Comparison of ENCODE assay signal across 8 cellular contexts in the genomic region with DNA sequence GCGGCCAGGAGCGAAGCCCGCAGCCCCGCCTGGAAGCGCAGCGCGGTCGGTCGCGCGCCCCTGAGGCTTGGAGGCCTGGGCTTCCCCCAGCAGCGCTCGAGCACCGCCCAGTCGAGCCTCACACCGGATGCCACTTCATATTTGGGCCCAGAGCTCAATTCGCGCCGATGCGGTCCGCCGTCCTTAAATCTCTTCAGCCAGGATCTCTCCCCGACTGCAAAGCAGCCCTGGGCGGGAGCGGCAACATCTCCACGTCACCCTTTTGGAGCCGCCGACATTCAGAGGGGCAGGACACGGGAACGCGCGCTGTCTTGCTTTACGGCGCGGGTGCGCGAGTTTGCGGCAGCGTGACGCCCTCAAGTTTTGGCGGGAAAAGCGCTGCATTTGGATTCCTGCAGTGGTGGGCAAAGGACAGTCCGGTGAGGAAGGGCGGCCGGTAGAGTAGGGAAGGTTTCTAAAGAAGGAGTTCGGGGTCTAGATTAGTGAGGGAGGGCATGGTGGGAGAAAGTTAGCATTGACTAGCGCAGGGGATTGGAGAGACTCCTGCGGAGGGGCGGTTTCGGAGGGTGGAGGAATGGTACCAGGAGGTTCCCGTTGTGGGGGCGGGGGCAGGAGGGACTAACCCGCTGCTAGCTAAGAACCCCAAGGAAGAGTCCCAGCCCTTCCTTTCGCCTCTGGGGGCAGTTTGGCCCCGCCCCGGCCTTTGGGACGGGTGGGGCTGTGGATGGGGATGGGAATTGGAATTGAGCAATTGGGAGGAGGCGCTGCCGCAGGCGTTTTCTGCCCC. TPM values are rescaled to one million over a fixed set of nuclear protein-coding genes. Genes with fewer than 3 reads are reported as not detected.
DNase-seq lines count a peak whose midpoint lies in the region; ATAC-seq and TF ChIP-seq lines count a peak whose summit lies in the region.

No MANE protein-coding gene starts in this region.

- no peaks in the 10 kb centered on the region for H3K27me3 ChIP-seq in Caco-2 (replicated peaks; ENCODE audit: control insufficient read depth, insufficient read depth, low read length)

- H3K36me3 ChIP-seq in Caco-2 (ENCODE audit: control insufficient read depth, insufficient read depth, low read length), result peaks cover 5% of the 10 kb centered on the region; the same call in 1 of the 2 replicates

- TF ChIP-seq CTCF in Caco-2 (IDR thresholded peaks at IDR 0.05; ENCODE audit: insufficient read depth in 1 of 2, low read depth in 1 of 2, low read length in 1 of 2, severe bottlenecking in 1 of 2, unreplicated experiment in 1 of 2), result no peak
- TF ChIP-seq CTCF in endothelial cell (IDR thresholded peaks at IDR 0.05; ENCODE audit: unreplicated experiment), result no peak

- peaks cover 8% of the 10 kb centered on the region for H3K4me1 ChIP-seq in Caco-2

- no TSS peak for BruUV-seq in Caco-2 (replicated peaks; lab: Mats Ljungman, UMichigan)

- peak overlapping the region; percentile 68 for H3K4me3 ChIP-seq in Caco-2 (ENCODE audit: low read depth, low read length)

- POLR2A ChIA-PET in Caco-2 (lab: Charles Lee), result interaction anchor here (0.7 to 2.7 kb wide), 3 partner anchors 18 to 56 kb away, joined by 3 to 18 read pairs (median 5); partner anchors contain the start of genes EI24 and STT3A

- CTCF ChIA-PET in Caco-2 (lab: Charles Lee), result interaction anchor here (0.7 to 1.5 kb wide), 2 partner anchors 56 to 847 kb away, joined by 3 to 6 read pairs; partner anchors contain the start of gene EI24

- H3K9me3 ChIP-seq in Caco-2, result no peaks in the 10 kb centered on the region

- H3K4me1 Mint-ChIP-seq in Caco-2 (ENCODE audit: low read depth, unreplicated experiment) (peaks cover 17% of the 10 kb centered on the region), endothelial cell (ENCODE audit: unreplicated experiment) (peaks cover 25% of the 10 kb centered on the region)

- H3K27ac Mint-ChIP-seq in Caco-2 (ENCODE audit: unreplicated experiment) (peak overlapping the region; percentile 92), endothelial cell (ENCODE audit: unreplicated experiment) (peak overlapping the region; percentile 96)

- H3K36me3 Mint-ChIP-seq in Caco-2 (ENCODE audit: insufficient read depth, unreplicated experiment), result peaks cover 71% of the 10 kb centered on the region
- no peaks in the 10 kb centered on the region for H3K36me3 Mint-ChIP-seq in endothelial cell (ENCODE audit: low read depth, unreplicated experiment)

- intact Hi-C loops in Caco-2 (cut with micrococcal nuclease; ENCODE audit: unreplicated experiment), result loop anchor here (1.0 kb wide), 3 partner anchors 33 to 249 kb away; partner anchors contain the start of genes EI24 and STT3A

- H3K9me3 Mint-ChIP-seq in Caco-2 (ENCODE audit: unreplicated experiment) (no peaks in the 10 kb centered on the region), endothelial cell (ENCODE audit: unreplicated experiment) (no peaks in the 10 kb centered on the region)

- peak; percentile 96 to 98 for DNase-seq in Caco-2
- DNase-seq in HT1080 (ENCODE audit: low read depth), result peak; percentile 99
- peak; percentile 74 for DNase-seq in NOMO-1 treated with dmso at 0.1 percent for 144 hours (lab: John Stamatoyannopoulos, UW; ENCODE audit: unreplicated experiment)
- peak; percentile 84 for DNase-seq in activated CD8-positive, alpha-beta memory T cell treated with anti-CD3 and anti-CD28 coated beads, Interleukin-2, amount 50 U/mL, for 4 hours
- peak; percentile 91 for DNase-seq in endothelial cell (ENCODE audit: low spot score)
- DNase-seq in midbrain (lab: John Stamatoyannopoulos, UW), result peak; percentile 92
- peak; percentile 76 to 85 for DNase-seq in stimulated activated CD8-positive, alpha-beta memory T cell treated with anti-CD3 and anti-CD28 coated beads, Interleukin-15, amount 100 ng/mL, for 48 hours (ENCODE audit: low read depth in 2 of 2)

- ATAC-seq in GM21367 (IDR thresholded peaks at IDR 0.05; ENCODE audit: unreplicated experiment), result peak; percentile 84

- H3K4me3 Mint-ChIP-seq in Caco-2 (ENCODE audit: unreplicated experiment) (peak overlapping the region; percentile 82), endothelial cell (ENCODE audit: unreplicated experiment) (peak overlapping the region; percentile 94)

- H3K27me3 Mint-ChIP-seq in Caco-2 (ENCODE audit: insufficient read depth, unreplicated experiment) (no peaks in the 10 kb centered on the region), endothelial cell (ENCODE audit: unreplicated experiment) (no peaks in the 10 kb centered on the region)

RNA-seq across cellular contexts. Expression of gene CHEK1, which starts 0.8 kb away (rescaled TPM):
- 121 and 142 TPM in 2 replicates for total RNA-seq in Caco-2 (2022)
- 43.9 and 52.7 TPM in 2 replicates for total RNA-seq in HT1080 (2014; rRNA removed; shearing (Covaris generic))
- 35.8 and 40.6 TPM in 2 replicates for polyA plus RNA-seq in HT1080 (2015; cell fraction: cytosol; rRNA removed)
- 47.3 and 54.8 TPM in 2 replicates for polyA plus RNA-seq in HT1080 (2015; cell fraction: nucleus; rRNA removed)
- total RNA-seq in endothelial cell (ENCODE audit: unreplicated experiment), result 57.0 TPM

RNA-seq across cellular contexts. Expression of gene STT3A, which starts 33.1 kb away (rescaled TPM):
- 517 and 531 TPM in 2 replicates for total RNA-seq in Caco-2 (2022)
- total RNA-seq in HT1080 (2014; rRNA removed; shearing (Covaris generic)), result 145 and 199 TPM in 2 replicates
- 99.9 and 113 TPM in 2 replicates for polyA plus RNA-seq in HT1080 (2015; cell fraction: cytosol; rRNA removed)
- 345 and 398 TPM in 2 replicates for polyA plus RNA-seq in HT1080 (2015; cell fraction: nucleus; rRNA removed)
- total RNA-seq in endothelial cell (ENCODE audit: unreplicated experiment), result 202 TPM

RNA-seq across cellular contexts. Expression of gene ACRV1, which starts 54.9 kb away (rescaled TPM):
- total RNA-seq in Caco-2 (2022) (not detected in 2 replicates), endothelial cell (ENCODE audit: unreplicated experiment) (not detected)
- 0.10 TPM in 1 of 2 replicates, not detected in the other for total RNA-seq in HT1080 (2014; rRNA removed; shearing (Covaris generic))
- not detected in 2 replicates for polyA plus RNA-seq in HT1080 (2015; cell fraction: cytosol; rRNA removed)
- 0.29 TPM in 1 of 2 replicates, not detected in the other for polyA plus RNA-seq in HT1080 (2015; cell fraction: nucleus; rRNA removed)

RNA-seq across cellular contexts. Expression of gene EI24, which starts 56.5 kb away (rescaled TPM):
- total RNA-seq in Caco-2 (2022), result 164 and 170 TPM in 2 replicates
- total RNA-seq in HT1080 (2014; rRNA removed; shearing (Covaris generic)), result 177 and 227 TPM in 2 replicates
- polyA plus RNA-seq in HT1080 (2015; cell fraction: cytosol; rRNA removed), result 251 and 270 TPM in 2 replicates
- 69.7 and 77.5 TPM in 2 replicates for polyA plus RNA-seq in HT1080 (2015; cell fraction: nucleus; rRNA removed)
- 134 TPM for total RNA-seq in endothelial cell (ENCODE audit: unreplicated experiment)

Comparison
In these comparisons a context has a peak if more than half of its experiments do, and no peak if none do; other contexts are left out.
1. Peak in every context shown above with its lines: DNase-seq, ATAC-seq and H3K4me3 ChIP-seq.